Comparison of ENCODE assay signal across 9 cellular contexts in genomic region chr16:84177740-84178070, GRCh38. TPM values are rescaled to one million over a fixed set of nuclear protein-coding genes. Genes with fewer than 3 reads are reported as not detected.
DNase-seq lines count a peak whose midpoint lies in the region; ATAC-seq, FAIRE-seq and TF ChIP-seq lines count a peak whose summit lies in the region.
"Had no signal": no experiment of that assay in that cellular context is flagged by ENCODE, and none has a peak within 500 bp of the region (broad histone marks: within the 10 kb centered on the region; RNA-seq: fewer than 3 reads in every experiment).

No MANE protein-coding gene starts in this region.

- no peak for ATAC-seq in HG03139 (IDR thresholded peaks at IDR 0.05; ENCODE audit: unreplicated experiment)

- H3K4me1 Mint-ChIP-seq in osteocyte (ENCODE audit: unreplicated experiment) = peaks cover 39% of the 10 kb centered on the region

- H3K9me3 ChIP-seq in esophagus (ENCODE audit: control insufficient read depth in 2 of 2, insufficient read depth in 1 of 2, low read depth in 1 of 2, low read length in 1 of 2) = no peaks in the 10 kb centered on the region

- in situ Hi-C loops in ACHN (cut with HindIII; ENCODE audit: low pct_ligation_motif_present, low pct_unique_long_range_greater_than_20kb, low sequenced_read_pairs) = no loop called here

- H3K27ac Mint-ChIP-seq in osteocyte (ENCODE audit: unreplicated experiment) = peak overlapping the region; percentile 76

- no peak overlapping the region for H3K4me3 Mint-ChIP-seq in osteocyte (ENCODE audit: unreplicated experiment)

- H3K36me3 ChIP-seq in esophagus (ENCODE audit: control insufficient read depth in 2 of 2, insufficient read depth in 2 of 2, low read length in 1 of 2) = peaks cover 7 to 42% of the 10 kb centered on the region in 2 donors

- no peaks in the 10 kb centered on the region for H3K27me3 ChIP-seq in esophagus (ENCODE audit: control insufficient read depth in 1 of 2, insufficient read depth in 2 of 2, low read length in 2 of 2)

- H3K27ac ChIP-seq in esophagus (ENCODE audit: low read depth in 2 of 2, low read length in 1 of 2) = peak overlapping the region; percentile 63 to 68

- TF ChIP-seq CTCF in osteocyte (IDR thresholded peaks at IDR 0.05) = no peak

- H3K36me3 Mint-ChIP-seq in osteocyte (ENCODE audit: unreplicated experiment) = peaks cover 8% of the 10 kb centered on the region

- no peaks in the 10 kb centered on the region for H3K27me3 Mint-ChIP-seq in osteocyte (ENCODE audit: unreplicated experiment)

- DNase-seq in ACHN = peak; percentile 39
- peak; percentile 5 for DNase-seq in RCC 7860 (ENCODE audit: low spot score)
- DNase-seq in osteocyte (ENCODE audit: extremely low spot score, unreplicated experiment) = no peak
- no peak for DNase-seq in islet precursor cell
- no peak for DNase-seq in DMS114 treated with DMSO at 0.1 percent for 48 hours (lab: John Stamatoyannopoulos, UW; ENCODE audit: unreplicated experiment)
- DNase-seq in NCI-H1436 (lab: John Stamatoyannopoulos, UW) = no peak

- no peak for FAIRE-seq in RCC 7860 (lab: Jason Lieb, UNC)

- no peak overlapping the region for H3K4me3 ChIP-seq in esophagus (ENCODE audit: low read depth in 1 of 2, low read length in 2 of 2)

- 25 to 49% methylated on average over 9 of the region's 9 CpGs for WGBS in esophagus, 2 donors

- H3K9me3 Mint-ChIP-seq in osteocyte (ENCODE audit: unreplicated experiment) = no peaks in the 10 kb centered on the region

- peaks cover 12 to 14% of the 10 kb centered on the region in 2 donors for H3K4me1 ChIP-seq in esophagus (ENCODE audit: control insufficient read depth in 2 of 2, insufficient read depth in 2 of 2, low read length in 1 of 2)

RNA-seq across cellular contexts. Expression of gene TAF1C, which starts 9.2 kb away (rescaled TPM):
- polyA plus RNA-seq in esophagus = 10 to 100 TPM; 29.1 to 64.4 TPM
- 46.1 and 47.9 TPM in 2 replicates for total RNA-seq in osteocyte

RNA-seq across cellular contexts. Expression of gene ADAD2, which starts 13.3 kb away (rescaled TPM):
- 10 to 100 TPM in 1 of 2 donors, 1 to 10 TPM in 1; 3.6 to 11.5 TPM for polyA plus RNA-seq in esophagus
- total RNA-seq in osteocyte = not detected in 2 replicates
- total RNA-seq: Daoy had no signal

RNA-seq across cellular contexts. Expression of gene DNAAF1, which starts 32.6 kb away (rescaled TPM):
- polyA plus RNA-seq in esophagus = under 1 TPM; 0.20 to 0.39 TPM
- not detected in 2 replicates for total RNA-seq in osteocyte
- total RNA-seq: Daoy had no signal

RNA-seq across cellular contexts. Expression of gene HSDL1, which starts 32.7 kb away (rescaled TPM):
- 1 to 10 TPM; 6.3 to 9.7 TPM for polyA plus RNA-seq in esophagus
- total RNA-seq in osteocyte = 18.0 and 20.7 TPM in 2 replicates

Comparison
In these comparisons a context has a peak if more than half of its experiments do, and no peak if none do; other contexts are left out.
1. DNase-seq: peak in ACHN (single experiment) and RCC 7860 (single experiment); none in osteocyte (single experiment), islet precursor cell (single experiment), DMS114 treated with DMSO at 0.1 percent for 48 hours (single experiment) and NCI-H1436 (single experiment).